9 cellular contexts compared by ENCODE assay signal in the genomic region with DNA sequence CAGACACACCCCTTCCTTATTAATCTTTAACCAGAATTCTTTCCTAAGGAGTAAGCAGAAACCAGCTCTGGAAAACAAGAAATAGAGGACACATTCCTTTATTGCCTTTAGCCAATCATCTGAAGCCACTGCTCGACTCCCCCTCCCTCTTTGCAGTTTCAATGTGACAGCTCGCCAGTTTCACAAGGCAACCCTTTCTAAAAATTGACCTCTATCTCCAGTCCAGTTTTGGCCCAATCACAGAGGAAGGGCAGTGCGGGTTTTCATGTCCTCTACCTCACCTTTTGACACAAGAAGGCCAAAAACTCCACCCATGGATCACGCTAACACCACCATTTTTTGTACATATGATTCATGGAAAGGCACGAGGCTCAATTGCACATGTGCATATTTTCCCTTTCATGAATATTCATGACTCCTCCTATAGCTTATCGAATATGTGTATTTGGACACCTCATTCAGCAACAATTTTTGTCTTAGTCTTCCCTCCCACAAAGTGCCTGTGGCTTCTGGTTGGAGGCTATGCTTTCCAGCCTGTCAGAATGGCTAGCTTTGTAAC. TPM values are rescaled to one million over a fixed set of nuclear protein-coding genes. Genes with fewer than 3 reads are reported as not detected.
DNase-seq lines count a peak whose midpoint lies in the region; ATAC-seq and TF ChIP-seq lines count a peak whose summit lies in the region.
"Had no signal": no experiment of that assay in that cellular context is flagged by ENCODE, and none has a peak within 500 bp of the region (broad histone marks: within the 10 kb centered on the region; RNA-seq: fewer than 3 reads in every experiment).

No MANE protein-coding gene starts in this region.

- POLR2A ChIA-PET in PC-3 (lab: Charles Lee; ENCODE audit: unreplicated experiment), result interaction anchor here (0.6 to 1.1 kb wide), 2 partner anchors 42 to 50 kb away, joined by 3 to 13 read pairs; partner anchors contain the start of gene IFIT2
- POLR2A ChIA-PET in activated CD4-positive, alpha-beta memory T cell treated with anti-CD3 and anti-CD28 coated beads, Interleukin-2, amount 10 ng/mL, durations not matched to agents 7 days and 5 days (lab: Charles Lee), result interaction anchor here (1.7 to 1.9 kb wide), 2 partner anchors 20 to 40 kb away, joined by 4 to 5 read pairs; partner anchors contain the start of gene IFIT1

- intact Hi-C loops in PC-3 (cut with micrococcal nuclease) (loop anchor here (1.0 to 5.0 kb wide), 3 partner anchors 23 to 90 kb away; no protein-coding TSS in a partner anchor), psoas muscle (cut with DNase I) (no loop called here)

- peaks cover 41% of the 10 kb centered on the region for H3K4me1 ChIP-seq in PC-3 (ENCODE audit: insufficient read depth, low read length)
- H3K4me1 ChIP-seq in psoas muscle, result peaks cover 32% of the 10 kb centered on the region

- H2AFZ ChIP-seq in PC-3 (ENCODE audit: low read length), result peak overlapping the region; percentile 78

- H3K36me3 Mint-ChIP-seq in activated CD4-positive, alpha-beta memory T cell treated with anti-CD3 and anti-CD28 coated beads, Interleukin-2, amount 10 ng/mL, durations not matched to agents 7 days and 5 days (ENCODE audit: low read depth), result no peaks in the 10 kb centered on the region

- TF ChIP-seq CTCF in PC-3 (conservative IDR thresholded peaks at IDR 0.05; ENCODE audit: low read depth, low read length) (no peak), fibroblast of mammary gland (conservative IDR thresholded peaks at IDR 0.05; ENCODE audit: control insufficient read depth, insufficient read depth, low read depth, low read length) (no peak), psoas muscle (IDR thresholded peaks at IDR 0.05) (no peak)

- H3K9ac ChIP-seq in PC-3 (ENCODE audit: low read length), result peak overlapping the region; percentile 18; the same call in 1 of the 2 replicates

- H3K27me3 ChIP-seq in PC-3 (ENCODE audit: low read length), result no peaks in the 10 kb centered on the region
- H3K27me3 ChIP-seq in psoas muscle (ENCODE audit: insufficient read depth in 3 of 3, low read length in 2 of 3), result no peaks in the 10 kb centered on the region

- DNase-seq in PC-3 (peak; percentile 92), fibroblast of mammary gland (ENCODE audit: low read depth) (peak; percentile 99), psoas muscle (no peak), iPS-NIHi7 (ENCODE audit: extremely low spot score) (no peak), NCI-H187 treated with DMSO at 0.1 percent for 48 hours (lab: John Stamatoyannopoulos, UW) (no peak), GM19240 (ENCODE audit: insufficient read length, low spot score) (no peak)
- no peak for DNase-seq in activated CD4-positive, alpha-beta memory T cell treated with anti-CD3 and anti-CD28 coated beads, Interleukin-2, amount 10 ng/mL, durations not matched to agents 7 days and 5 days

- CTCF ChIA-PET in PC-3 (lab: Charles Lee), result no interaction called here
- CTCF ChIA-PET in activated CD4-positive, alpha-beta memory T cell treated with anti-CD3 and anti-CD28 coated beads, Interleukin-2, amount 10 ng/mL, durations not matched to agents 7 days and 5 days (lab: Charles Lee), result interaction anchor here (1.1 kb wide), 1 partner anchor 17 kb away, joined by 6 read pairs; no protein-coding TSS in a partner anchor

- H3K4me3 ChIP-seq in PC-3 (ENCODE audit: low read length) (peak overlapping the region; percentile 25; the same call in 1 of the 2 replicates), fibroblast of mammary gland (ENCODE audit: control insufficient read depth, low read depth, low read length) (no peak overlapping the region), psoas muscle (no peak overlapping the region)

- H3K4me2 ChIP-seq in PC-3 (ENCODE audit: low read length), result peak overlapping the region; percentile 62

- no peaks in the 10 kb centered on the region for H3K9me3 Mint-ChIP-seq in activated CD4-positive, alpha-beta memory T cell treated with anti-CD3 and anti-CD28 coated beads, Interleukin-2, amount 10 ng/mL, durations not matched to agents 7 days and 5 days

- H3K36me3 ChIP-seq in PC-3 (ENCODE audit: low read depth, low read length), result no peaks in the 10 kb centered on the region
- no peaks in the 10 kb centered on the region for H3K36me3 ChIP-seq in psoas muscle (ENCODE audit: insufficient read depth in 1 of 2, low read depth in 1 of 2)

- peak; percentile 39 for ATAC-seq in GM19455 (IDR thresholded peaks at IDR 0.05; ENCODE audit: unreplicated experiment)
- peak; percentile 77 for ATAC-seq in PC-3
- peak in 2 of 4 donors; percentile 51 to 66 for ATAC-seq in psoas muscle

- H3K79me2 ChIP-seq in PC-3 (ENCODE audit: low read length), result no peaks in the 10 kb centered on the region

- H3K9me2 ChIP-seq in PC-3 (replicated peaks; ENCODE audit: low read length), result no peaks in the 10 kb centered on the region

- peaks cover 6% of the 10 kb centered on the region for H3F3A ChIP-seq in PC-3 (ENCODE audit: low read length, unreplicated experiment)

- WGBS in psoas muscle, 3 donors, result 40 to 48% (median 44%) methylated on average over 6 of the region's 6 CpGs

- no TSS peak for BruUV-seq in PC-3 (replicated peaks; lab: Mats Ljungman, UMichigan)

- H3K27ac Mint-ChIP-seq in activated CD4-positive, alpha-beta memory T cell treated with anti-CD3 and anti-CD28 coated beads, Interleukin-2, amount 10 ng/mL, durations not matched to agents 7 days and 5 days, result no peak overlapping the region

- H3K4me1 Mint-ChIP-seq in activated CD4-positive, alpha-beta memory T cell treated with anti-CD3 and anti-CD28 coated beads, Interleukin-2, amount 10 ng/mL, durations not matched to agents 7 days and 5 days, result peaks cover 25% of the 10 kb centered on the region

- no peak overlapping the region for H3K4me3 Mint-ChIP-seq in activated CD4-positive, alpha-beta memory T cell treated with anti-CD3 and anti-CD28 coated beads, Interleukin-2, amount 10 ng/mL, durations not matched to agents 7 days and 5 days

- peaks cover 14% of the 10 kb centered on the region for H3K27me3 Mint-ChIP-seq in activated CD4-positive, alpha-beta memory T cell treated with anti-CD3 and anti-CD28 coated beads, Interleukin-2, amount 10 ng/mL, durations not matched to agents 7 days and 5 days

- H3K9me3 ChIP-seq in PC-3 (ENCODE audit: low read length) (no peaks in the 10 kb centered on the region), psoas muscle (no peaks in the 10 kb centered on the region)

- H3K27ac ChIP-seq in PC-3 (ENCODE audit: low read length), result peak overlapping the region; percentile 87
- peak overlapping the region; percentile 69 for H3K27ac ChIP-seq in psoas muscle

- H4K20me1 ChIP-seq in PC-3 (ENCODE audit: low read length), result no peaks in the 10 kb centered on the region

RNA-seq across cellular contexts. Expression of gene IFIT3, which starts 24.3 kb away (rescaled TPM):
- 5.0 and 7.1 TPM in 2 replicates for total RNA-seq in PC-3 (2014; rRNA removed)
- 1 to 10 TPM; 2.7 to 7.1 (median 5.5) TPM for total RNA-seq in psoas muscle
- polyA plus RNA-seq in psoas muscle, result 1 to 10 TPM; 2.0 to 4.6 (median 2.6) TPM
- total RNA-seq in activated CD4-positive, alpha-beta memory T cell treated with anti-CD3 and anti-CD28 coated beads, Interleukin-2, amount 10 ng/mL, durations not matched to agents 7 days and 5 days, result 10 to 100 TPM; 72.6 to 74.5 TPM

RNA-seq across cellular contexts. Expression of gene IFIT1B, which starts 25.7 kb away (rescaled TPM):
- total RNA-seq in PC-3 (2014; rRNA removed), result not detected in 2 replicates
- total RNA-seq in psoas muscle, result 1 to 10 TPM in 1 of 4 donors, not detected in 3; 1.4 TPM
- polyA plus RNA-seq in psoas muscle, result not detected
- total RNA-seq in activated CD4-positive, alpha-beta memory T cell treated with anti-CD3 and anti-CD28 coated beads, Interleukin-2, amount 10 ng/mL, durations not matched to agents 7 days and 5 days, result under 1 TPM in 1 of 2 experiments, not detected in 1; 0.15 TPM
- total RNA-seq: NCI-H460 had no signal

RNA-seq across cellular contexts. Expression of gene IFIT1, which starts 40.3 kb away (rescaled TPM):
- 14.1 and 19.6 TPM in 2 replicates for total RNA-seq in PC-3 (2014; rRNA removed)
- 10 to 100 TPM in 1 of 4 donors, 1 to 10 TPM in 3; 1.6 to 22.5 (median 4.3) TPM for total RNA-seq in psoas muscle
- 1 to 10 TPM; 1.8 to 4.2 (median 2.7) TPM for polyA plus RNA-seq in psoas muscle
- 10 to 100 TPM; 69.8 to 71.6 TPM for total RNA-seq in activated CD4-positive, alpha-beta memory T cell treated with anti-CD3 and anti-CD28 coated beads, Interleukin-2, amount 10 ng/mL, durations not matched to agents 7 days and 5 days

RNA-seq across cellular contexts. Expression of gene IFIT2, which starts 50.3 kb away (rescaled TPM):
- total RNA-seq in PC-3 (2014; rRNA removed) (6.9 and 8.6 TPM in 2 replicates), psoas muscle (1 to 10 TPM; 1.2 to 4.2 (median 1.6) TPM)
- polyA plus RNA-seq in psoas muscle, result 1 to 10 TPM; 1.2 to 1.4 (median 1.3) TPM
- 10 to 100 TPM; 14.6 to 14.8 TPM for total RNA-seq in activated CD4-positive, alpha-beta memory T cell treated with anti-CD3 and anti-CD28 coated beads, Interleukin-2, amount 10 ng/mL, durations not matched to agents 7 days and 5 days

Comparison
In these comparisons a context has a peak if more than half of its experiments do, and no peak if none do; other contexts are left out.
1. DNase-seq: peak in PC-3 (single experiment) and fibroblast of mammary gland (single experiment); none in psoas muscle (0 of 2), iPS-NIHi7 (single experiment), NCI-H187 treated with DMSO at 0.1 percent for 48 hours (single experiment), activated CD4-positive, alpha-beta memory T cell treated with anti-CD3 and anti-CD28 coated beads, Interleukin-2, amount 10 ng/mL, durations not matched to agents 7 days and 5 days (single experiment) and GM19240 (single experiment).